Comparison of ENCODE assay signal across 22 cellular contexts in the genomic region with DNA sequence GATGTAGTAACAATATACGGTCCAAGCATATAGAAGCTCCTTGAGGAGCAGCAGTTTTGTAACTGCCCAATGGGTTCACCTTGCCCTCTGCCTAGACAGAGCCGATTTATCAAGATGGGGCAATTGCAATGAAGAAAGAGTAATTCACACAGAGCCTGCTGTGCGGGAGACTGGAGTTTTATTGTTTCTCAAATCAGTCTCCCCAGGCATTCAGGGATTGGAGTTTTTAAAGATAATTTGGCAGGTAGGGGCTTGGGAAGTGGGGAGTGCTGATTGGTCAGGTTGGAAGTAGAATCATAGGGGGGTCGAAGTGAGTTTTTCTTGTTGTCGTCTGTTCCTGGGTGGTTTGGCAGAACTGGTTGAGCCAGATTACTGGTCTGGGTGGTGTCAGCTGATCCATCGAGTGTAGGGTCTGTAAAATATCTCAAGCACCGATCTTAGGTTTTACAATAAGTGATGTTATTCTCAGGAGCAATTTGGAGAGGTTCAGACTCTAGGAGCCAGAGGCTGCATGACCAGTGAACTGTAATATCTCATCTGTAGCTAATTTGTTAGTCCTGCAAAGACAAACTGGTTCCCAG. TPM values are rescaled to one million over a fixed set of nuclear protein-coding genes. Genes with fewer than 3 reads are reported as not detected.
"Had no signal": no experiment of that assay in that cellular context is flagged by ENCODE, and none has a peak within 500 bp of the region (broad histone marks: within the 10 kb centered on the region; RNA-seq: fewer than 3 reads in every experiment).

No MANE protein-coding gene starts in this region.

- H3K27ac ChIP-seq: psoas muscle, suprapubic skin had no signal

- ATAC-seq: activated CD4-positive, CD25-positive, alpha-beta regulatory T cell treated with anti-CD3 and anti-CD28 coated beads, Interleukin-2, amount 50 U/mL, for 24 hours; activated CD8-positive, alpha-beta memory T cell treated with anti-CD3 and anti-CD28 coated beads, Interleukin-2, amount 10 ng/mL, durations not matched to agents 7 days and 5 days; activated T-cell treated with anti-CD3 and anti-CD28 coated beads, Interleukin-2, amount 50 U/mL, for 4 hours; left cardiac atrium; naive thymus-derived CD4-positive, alpha-beta T cell; psoas muscle; sciatic nerve; stimulated activated naive CD8-positive, alpha-beta T cell treated with anti-CD3 and anti-CD28 coated beads, Interleukin-15, Interleukin-2, amounts not matched to agents 100 U/mL and 50 U/mL, for 24 hours had no signal

- H3K4me3 Mint-ChIP-seq: activated CD8-positive, alpha-beta memory T cell treated with anti-CD3 and anti-CD28 coated beads, Interleukin-2, amount 10 ng/mL, durations not matched to agents 7 days and 5 days; activated naive CD8-positive, alpha-beta T cell; activated T-cell treated with anti-CD3 and anti-CD28 coated beads, Interleukin-2, amount 50 U/mL, for 4 hours; immature natural killer cell; naive thymus-derived CD4-positive, alpha-beta T cell had no signal

- DNase-seq: activated CD4-positive, alpha-beta T cell treated with anti-CD3 and anti-CD28 coated beads, Interleukin-2, amount 50 U/mL, for 48 hours; activated CD8-positive, alpha-beta memory T cell treated with anti-CD3 and anti-CD28 coated beads, Interleukin-2, amount 10 ng/mL, durations not matched to agents 7 days and 5 days; activated effector memory CD4-positive, alpha-beta T cell treated with anti-CD3 and anti-CD28 coated beads, Interleukin-2, amount 50 U/mL, for 16 hours; activated T-cell treated with anti-CD3 and anti-CD28 coated beads, Interleukin-2, amount 50 U/mL, for 4 hours; aorta; head of caudate nucleus; immature natural killer cell; left cardiac atrium; naive thymus-derived CD4-positive, alpha-beta T cell; psoas muscle; stimulated activated CD4-positive, alpha-beta T cell treated with anti-CD3 and anti-CD28 coated beads, Interleukin-2, amount 100 ng/mL, for 48 hours; stimulated activated naive CD8-positive, alpha-beta T cell treated with anti-CD3 and anti-CD28 coated beads, Interleukin-15, Interleukin-2, amounts not matched to agents 100 U/mL and 50 U/mL, for 24 hours had no signal

- H3K27ac Mint-ChIP-seq: activated CD8-positive, alpha-beta memory T cell treated with anti-CD3 and anti-CD28 coated beads, Interleukin-2, amount 10 ng/mL, durations not matched to agents 7 days and 5 days; activated naive CD8-positive, alpha-beta T cell; immature natural killer cell; naive thymus-derived CD4-positive, alpha-beta T cell had no signal

- H3K36me3 Mint-ChIP-seq: activated CD8-positive, alpha-beta memory T cell treated with anti-CD3 and anti-CD28 coated beads, Interleukin-2, amount 10 ng/mL, durations not matched to agents 7 days and 5 days; activated naive CD8-positive, alpha-beta T cell; immature natural killer cell; naive thymus-derived CD4-positive, alpha-beta T cell had no signal

- H3K9me3 Mint-ChIP-seq: activated T-cell treated with anti-CD3 and anti-CD28 coated beads, Interleukin-2, amount 50 U/mL, for 4 hours had no signal

- H3K4me1 ChIP-seq: psoas muscle had no signal

- H3K36me3 ChIP-seq: suprapubic skin had no signal

- H3K9me3 ChIP-seq: psoas muscle, suprapubic skin had no signal

- H3K27me3 ChIP-seq: suprapubic skin had no signal

- H3K4me3 ChIP-seq: lung, psoas muscle, suprapubic skin had no signal

RNA-seq across cellular contexts. Expression of a gene that starts 9.6 kb away (rescaled TPM):
- total RNA-seq: endothelial cell of umbilical vein had no signal
- polyA plus RNA-seq: endothelial cell of umbilical vein had no signal

RNA-seq across cellular contexts. Expression of a gene that starts 31.5 kb away (rescaled TPM):
- total RNA-seq: activated CD8-positive, alpha-beta memory T cell treated with anti-CD3 and anti-CD28 coated beads, Interleukin-2, amount 10 ng/mL, durations not matched to agents 7 days and 5 days; activated T-cell treated with anti-CD3 and anti-CD28 coated beads, Interleukin-2, amount 50 U/mL, for 4 hours; aorta; bronchial epithelial cell; endothelial cell of umbilical vein; left cardiac atrium; lung; naive thymus-derived CD4-positive, alpha-beta T cell; psoas muscle; sciatic nerve; suprapubic skin; T-helper 2 cell treated with Interferon-gamma antibody and Interleukin-4, amounts not matched to agents 100 ng/mL and 5 ng/mL, for 36 hours; ureter had no signal
- polyA plus RNA-seq: aorta; endothelial cell of umbilical vein; immature natural killer cell; naive thymus-derived CD4-positive, alpha-beta T cell; psoas muscle had no signal

RNA-seq across cellular contexts. Expression of a gene that starts 54.6 kb away (rescaled TPM):
- total RNA-seq: activated CD8-positive, alpha-beta memory T cell treated with anti-CD3 and anti-CD28 coated beads, Interleukin-2, amount 10 ng/mL, durations not matched to agents 7 days and 5 days; activated T-cell treated with anti-CD3 and anti-CD28 coated beads, Interleukin-2, amount 50 U/mL, for 4 hours; aorta; bronchial epithelial cell; endothelial cell of umbilical vein; left cardiac atrium; mononuclear cell; naive thymus-derived CD4-positive, alpha-beta T cell; psoas muscle; sciatic nerve; suprapubic skin; T-helper 2 cell treated with Interferon-gamma antibody and Interleukin-4, amounts not matched to agents 100 ng/mL and 5 ng/mL, for 36 hours; ureter had no signal
- polyA plus RNA-seq: aorta; endothelial cell of umbilical vein; naive thymus-derived CD4-positive, alpha-beta T cell; psoas muscle had no signal
